In genomic region chr20:63594043-63594561, GRCh38 we compare ENCODE assay signal across 19 cellular contexts. TPM values are rescaled to one million over a fixed set of nuclear protein-coding genes. Genes with fewer than 3 reads are reported as not detected.
A peak's percentile ranks its signal among the peaks of the same experiment; 100 is the strongest.
DNase-seq lines count a peak whose midpoint lies in the region; ATAC-seq, FAIRE-seq and TF ChIP-seq lines count a peak whose summit lies in the region.
"Had no signal": no experiment of that assay in that cellular context is flagged by ENCODE, and none has a peak within 500 bp of the region (broad histone marks: within the 10 kb centered on the region; RNA-seq: fewer than 3 reads in every experiment).

No MANE protein-coding gene starts in this region.

- H3K27ac Mint-ChIP-seq in astrocyte (ENCODE audit: unreplicated experiment): no peak overlapping the region
- H3K27ac Mint-ChIP-seq: activated CD4-positive, alpha-beta memory T cell treated with anti-CD3 and anti-CD28 coated beads for 36 hours; activated naive CD8-positive, alpha-beta T cell treated with anti-CD3 and anti-CD28 coated beads, Interleukin-2, amount 50 U/mL, for 24 hours; stimulated activated memory B cell treated with anti-CD40 and anti-IgM and Interleukin-4, amounts not matched to agents 10 μg/mL and 1 μg/mL and 100 μg/mL, for 72 hours had no signal

- in situ Hi-C loops in GM13976 (cut with MboI; ENCODE audit: low sequenced_read_pairs, unreplicated experiment): no loop called here

- H3K27me3 Mint-ChIP-seq in astrocyte (ENCODE audit: low read depth, unreplicated experiment): no peaks in the 10 kb centered on the region
- H3K27me3 Mint-ChIP-seq: activated CD4-positive, alpha-beta memory T cell treated with anti-CD3 and anti-CD28 coated beads for 36 hours; activated naive CD8-positive, alpha-beta T cell treated with anti-CD3 and anti-CD28 coated beads, Interleukin-2, amount 50 U/mL, for 24 hours; stimulated activated memory B cell treated with anti-CD40 and anti-IgM and Interleukin-4, amounts not matched to agents 10 μg/mL and 1 μg/mL and 100 μg/mL, for 72 hours had no signal

- CTCF ChIA-PET in AG04450 (lab: Charles Lee): interaction anchor here (0.7 kb wide), 1 partner anchor 98 kb away, joined by 5 read pairs; no protein-coding TSS in a partner anchor

- TF ChIP-seq POLR2A in H54 (IDR thresholded peaks at IDR 0.05; ENCODE audit: low read depth, low read length) (no peak), body of pancreas (IDR thresholded peaks at IDR 0.05) (no peak), testis (IDR thresholded peaks at IDR 0.05) (no peak)

- H3K4me3 ChIP-seq in AG04450 (ENCODE audit: low read depth, low read length) (no peak overlapping the region), astrocyte (ENCODE audit: insufficient read depth, low read depth, low read length) (no peak overlapping the region), body of pancreas (no peak overlapping the region), testis (no peak overlapping the region)
- H3K4me3 ChIP-seq: coronary artery, esophagus muscularis mucosa, upper lobe of left lung had no signal

- intact Hi-C loops in body of pancreas (cut with DNase I) (no loop called here), testis (cut with DNase I; ENCODE audit: low total_unique reads) (no loop called here)

- 78 to 86% methylated on average over 5 to 10 of the region's 10 CpGs for WGBS in body of pancreas, 2 donors
- WGBS in testis, 2 donors: 75 to 91% methylated on average over 5 to 10 of the region's 10 CpGs

- H3K4me2 ChIP-seq in astrocyte (ENCODE audit: low read length): peak overlapping the region; percentile 1

- TF ChIP-seq CTCF in AG04450 (IDR thresholded peaks at IDR 0.05; ENCODE audit: low read depth, low read length) (no peak), astrocyte (IDR thresholded peaks at IDR 0.05; ENCODE audit: insufficient read depth, low read depth, low read length) (no peak), GM13976 (IDR thresholded peaks at IDR 0.05; ENCODE audit: borderline replicate concordance, control extremely low read depth, extremely low read depth, insufficient read depth, missing control alignments) (no peak), body of pancreas (IDR thresholded peaks at IDR 0.05) (no peak), testis (IDR thresholded peaks at IDR 0.05) (no peak)

- H3K79me2 ChIP-seq in astrocyte (ENCODE audit: insufficient read depth, low read length): no peaks in the 10 kb centered on the region

- H3K9me3 ChIP-seq in AG04450 (ENCODE audit: control insufficient read depth, insufficient read depth, low read length) (no peaks in the 10 kb centered on the region; the same call in 1 of the 2 replicates), astrocyte (ENCODE audit: insufficient read depth, low read depth, low read length) (no peaks in the 10 kb centered on the region), body of pancreas (no peaks in the 10 kb centered on the region), testis (no peaks in the 10 kb centered on the region)
- H3K9me3 ChIP-seq: esophagus muscularis mucosa, upper lobe of left lung had no signal

- peaks cover 4% of the 10 kb centered on the region for H4K20me1 ChIP-seq in astrocyte (ENCODE audit: insufficient read depth, low read length)

- peaks cover 12% of the 10 kb centered on the region for H3K36me3 Mint-ChIP-seq in astrocyte (ENCODE audit: low read depth, unreplicated experiment)

- H3K4me1 Mint-ChIP-seq in astrocyte (ENCODE audit: low read depth, unreplicated experiment): peaks cover 2% of the 10 kb centered on the region
- H3K4me1 Mint-ChIP-seq: activated naive CD8-positive, alpha-beta T cell treated with anti-CD3 and anti-CD28 coated beads, Interleukin-2, amount 50 U/mL, for 24 hours; stimulated activated memory B cell treated with anti-CD40 and anti-IgM and Interleukin-4, amounts not matched to agents 10 μg/mL and 1 μg/mL and 100 μg/mL, for 72 hours had no signal

- H3K9me3 Mint-ChIP-seq in astrocyte (ENCODE audit: unreplicated experiment): no peaks in the 10 kb centered on the region
- H3K9me3 Mint-ChIP-seq: activated CD4-positive, alpha-beta memory T cell treated with anti-CD3 and anti-CD28 coated beads for 36 hours; activated naive CD8-positive, alpha-beta T cell treated with anti-CD3 and anti-CD28 coated beads, Interleukin-2, amount 50 U/mL, for 24 hours; stimulated activated memory B cell treated with anti-CD40 and anti-IgM and Interleukin-4, amounts not matched to agents 10 μg/mL and 1 μg/mL and 100 μg/mL, for 72 hours had no signal

- DNase-seq in AG04450 (ENCODE audit: low read depth, low spot score): no peak
- DNase-seq in H54 (ENCODE audit: insufficient read length, low spot score): peak; percentile 61
- DNase-seq in astrocyte (ENCODE audit: low read depth): peak; percentile 57
- DNase-seq in fibroblast of the conjunctiva (ENCODE audit: low read depth): peak; percentile 35
- DNase-seq in GM13976 (ENCODE audit: low spot score): no peak
- DNase-seq in body of pancreas: no peak
- no peak for DNase-seq in testis
- DNase-seq: activated CD4-positive, alpha-beta memory T cell treated with anti-CD3 and anti-CD28 coated beads for 36 hours; activated naive CD8-positive, alpha-beta T cell treated with anti-CD3 and anti-CD28 coated beads, Interleukin-2, amount 50 U/mL, for 24 hours; activated T-cell treated with anti-CD3 and anti-CD28 coated beads, Interleukin-2, amount 50 U/mL, for 48 hours; Calu3; SW 1271; upper lobe of left lung had no signal

- H3K4me1 ChIP-seq in astrocyte (ENCODE audit: insufficient read depth, low read length) (peaks cover 7% of the 10 kb centered on the region), body of pancreas (peaks cover 11% of the 10 kb centered on the region), testis (no peaks in the 10 kb centered on the region)
- H3K4me1 ChIP-seq: upper lobe of left lung had no signal

- H3K36me3 ChIP-seq in astrocyte (ENCODE audit: insufficient read depth, low read length): no peaks in the 10 kb centered on the region
- peaks cover 0 to 15% of the 10 kb centered on the region in 2 donors for H3K36me3 ChIP-seq in body of pancreas (replicated peaks in 1 of 2; ENCODE audit: insufficient read depth in 1 of 2, low read depth in 2 of 2)
- H3K36me3 ChIP-seq in testis (ENCODE audit: low read depth, missing control alignments): no peaks in the 10 kb centered on the region

- no peak overlapping the region for H3K9ac ChIP-seq in astrocyte (ENCODE audit: low read length)

- no peak overlapping the region for H2AFZ ChIP-seq in astrocyte (ENCODE audit: low read depth, low read length)

- H3K27me3 ChIP-seq in AG04450 (ENCODE audit: control insufficient read depth, insufficient read depth, low read length): no peaks in the 10 kb centered on the region
- H3K27me3 ChIP-seq in astrocyte (ENCODE audit: insufficient read depth, low read length): no peaks in the 10 kb centered on the region
- H3K27me3 ChIP-seq in body of pancreas: no peaks in the 10 kb centered on the region
- no peaks in the 10 kb centered on the region for H3K27me3 ChIP-seq in testis
- H3K27me3 ChIP-seq: esophagus muscularis mucosa, upper lobe of left lung had no signal

- POLR2A ChIA-PET in AG04450 (lab: Yijun Ruan, JAX): no interaction called here

- H3K27ac ChIP-seq in AG04450 (ENCODE audit: low read depth, low read length): peak overlapping the region; percentile 31
- H3K27ac ChIP-seq in astrocyte (ENCODE audit: low read depth, low read length): peak overlapping the region; percentile 28
- no peak overlapping the region for H3K27ac ChIP-seq in body of pancreas
- no peak overlapping the region for H3K27ac ChIP-seq in testis
- H3K27ac ChIP-seq: upper lobe of left lung had no signal

- FAIRE-seq in H54 (lab: Jason Lieb, UNC) (no peak), astrocyte (lab: Jason Lieb, UNC) (no peak)

- no peak overlapping the region for H3K4me3 Mint-ChIP-seq in astrocyte (ENCODE audit: unreplicated experiment)
- H3K4me3 Mint-ChIP-seq: activated CD4-positive, alpha-beta memory T cell treated with anti-CD3 and anti-CD28 coated beads for 36 hours; activated naive CD8-positive, alpha-beta T cell treated with anti-CD3 and anti-CD28 coated beads, Interleukin-2, amount 50 U/mL, for 24 hours; stimulated activated memory B cell treated with anti-CD40 and anti-IgM and Interleukin-4, amounts not matched to agents 10 μg/mL and 1 μg/mL and 100 μg/mL, for 72 hours had no signal

- ATAC-seq in body of pancreas (no peak), HG02798 (IDR thresholded peaks at IDR 0.05; ENCODE audit: poor library complexity, unreplicated experiment) (no peak)
- ATAC-seq: activated naive CD8-positive, alpha-beta T cell treated with anti-CD3 and anti-CD28 coated beads, Interleukin-2, amount 50 U/mL, for 24 hours; left lobe of liver; Panc1; stimulated activated memory B cell treated with anti-CD40 and anti-IgM and Interleukin-4, amounts not matched to agents 10 μg/mL and 1 μg/mL and 100 μg/mL, for 72 hours had no signal

RNA-seq across cellular contexts. Expression of gene HELZ2, which starts 20.1 kb away (rescaled TPM):
- polyA plus RNA-seq in AG04450 (2011; rRNA removed) (4.6 and 7.0 TPM in 2 replicates), testis (ENCODE audit: insufficient read depth, low read depth, low replicate concordance) (7.1 TPM)
- 21.1 and 27.3 TPM in 2 replicates for polyA minus RNA-seq in AG04450 (2011; rRNA and poly(A)+ RNA removed)
- total RNA-seq in astrocyte (188 and 200 TPM in 2 replicates), body of pancreas (10 to 100 TPM; 20.8 to 33.3 TPM), testis (10 to 100 TPM; 13.5 to 22.9 TPM)

RNA-seq across cellular contexts. Expression of gene GMEB2, which starts 32.8 kb away (rescaled TPM):
- polyA plus RNA-seq in AG04450 (2011; rRNA removed) (6.3 and 7.3 TPM in 2 replicates), testis (ENCODE audit: insufficient read depth, low read depth, low replicate concordance) (20.3 TPM)
- polyA minus RNA-seq in AG04450 (2011; rRNA and poly(A)+ RNA removed): 6.6 and 7.3 TPM in 2 replicates
- total RNA-seq in astrocyte (10.7 and 11.7 TPM in 2 replicates), body of pancreas (1 to 10 TPM; 8.9 to 9.9 TPM), testis (10 to 100 TPM; 31.0 to 33.1 TPM)

RNA-seq across cellular contexts. Expression of gene FNDC11, which starts 40.1 kb away (rescaled TPM):
- polyA plus RNA-seq in AG04450 (2011; rRNA removed) (0.64 and 0.76 TPM in 2 replicates), testis (ENCODE audit: insufficient read depth, low read depth, low replicate concordance) (147 TPM)
- 0.32 and 0.35 TPM in 2 replicates for polyA minus RNA-seq in AG04450 (2011; rRNA and poly(A)+ RNA removed)
- total RNA-seq in astrocyte (0.19 and 0.20 TPM in 2 replicates), body of pancreas (1 to 10 TPM in 1 of 2 donors, under 1 TPM in 1; 0.66 to 2.9 TPM), testis (100 to 1,000 TPM in 1 of 2 donors, 10 to 100 TPM in 1; 85.4 to 121 TPM)
- total RNA-seq: Calu3, left lobe of liver had no signal

RNA-seq across cellular contexts. Expression of gene SRMS, which starts 46.6 kb away (rescaled TPM):
- polyA plus RNA-seq in AG04450 (2011; rRNA removed) (not detected in 2 replicates), testis (ENCODE audit: insufficient read depth, low read depth, low replicate concordance) (0.42 TPM)
- not detected in 2 replicates for polyA minus RNA-seq in AG04450 (2011; rRNA and poly(A)+ RNA removed)
- total RNA-seq in astrocyte (0.14 TPM in 1 of 2 replicates, not detected in the other), body of pancreas (not detected), testis (under 1 TPM; 0.19 to 0.24 TPM)
- total RNA-seq: activated CD4-positive, alpha-beta memory T cell treated with anti-CD3 and anti-CD28 coated beads for 36 hours; Calu3; esophagus muscularis mucosa; left lobe of liver; upper lobe of left lung had no signal

RNA-seq across cellular contexts. Expression of gene PTK6, which starts 56.9 kb away (rescaled TPM):
- polyA plus RNA-seq in AG04450 (2011; rRNA removed) (0.02 TPM in 1 of 2 replicates, not detected in the other), testis (ENCODE audit: insufficient read depth, low read depth, low replicate concordance) (0.26 TPM)
- polyA minus RNA-seq in AG04450 (2011; rRNA and poly(A)+ RNA removed): not detected in 2 replicates
- total RNA-seq in astrocyte (0.18 TPM in 1 of 2 replicates, not detected in the other), body of pancreas (1 to 10 TPM; 3.0 to 5.4 TPM), testis (under 1 TPM in 1 of 2 donors, not detected in 1; 0.37 TPM)

Comparison
In these comparisons a context has a peak if more than half of its experiments do, and no peak if none do; other contexts are left out.
1. DNase-seq: peak in H54 (single experiment), astrocyte (single experiment) and fibroblast of the conjunctiva (single experiment); none in AG04450 (single experiment), GM13976 (single experiment), body of pancreas (0 of 4) and testis (single experiment).
2. H3K27ac ChIP-seq: peak in AG04450 (single experiment) and astrocyte (single experiment); none in body of pancreas (0 of 4) and testis (0 of 2).
3. RNA of gene FNDC11, which starts 40.1 kb away (total RNA-seq): 85.4 to 121 TPM in testis; 0.66 to 2.9 TPM in body of pancreas and 0.19 to 0.20 TPM in astrocyte; every median in the first group is over 10 times any median in the second.